13 cellular contexts compared by ENCODE assay signal in the genomic region with DNA sequence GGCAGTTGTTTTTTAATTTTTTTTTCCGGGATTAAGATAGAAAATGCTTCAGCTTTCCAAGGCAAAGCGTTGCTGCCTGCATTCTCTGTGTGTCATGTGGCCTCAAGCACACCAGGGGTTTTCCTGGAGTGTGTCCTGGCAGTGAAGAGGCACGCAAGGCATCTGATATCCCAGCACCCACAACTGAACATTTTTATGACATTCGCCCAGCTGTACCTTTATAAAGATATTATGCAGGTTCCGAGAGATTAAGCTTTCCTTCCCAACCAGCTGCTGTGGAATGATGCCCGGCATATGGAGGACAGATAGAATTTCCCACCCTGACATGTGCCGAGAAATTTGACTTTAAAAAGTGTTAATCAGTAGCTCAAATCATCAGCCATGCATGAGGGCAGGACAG.
DNase-seq lines count a peak whose midpoint lies in the region; ATAC-seq and TF ChIP-seq lines count a peak whose summit lies in the region.
"Had no signal": no experiment of that assay in that cellular context is flagged by ENCODE, and none has a peak within 500 bp of the region (broad histone marks: within the 10 kb centered on the region; RNA-seq: fewer than 3 reads in every experiment).

No MANE protein-coding gene starts in this region.

- peak; percentile 68 for ATAC-seq in Right ventricle myocardium superior (ENCODE audit: poor library complexity)
- ATAC-seq: activated CD8-positive, alpha-beta T cell treated with anti-CD3 and anti-CD28 coated beads for 36 hours; HepG2 had no signal

- peaks cover 26% of the 10 kb centered on the region for H3K27me3 Mint-ChIP-seq in type B pancreatic cell
- peaks cover 1% of the 10 kb centered on the region for H3K27me3 Mint-ChIP-seq in mesothelial cell of epicardium (ENCODE audit: low read depth)

- intact Hi-C loops in Right ventricle myocardium superior (cut with DNase I), result no loop called here
- intact Hi-C loops in cardiac septum (cut with DNase I), result no loop called here

- TF ChIP-seq CTCF in type B pancreatic cell (conservative IDR thresholded peaks at IDR 0.05) (no peak), mesothelial cell of epicardium (IDR thresholded peaks at IDR 0.05; ENCODE audit: unreplicated experiment) (no peak), GM10266 (IDR thresholded peaks at IDR 0.05; ENCODE audit: control insufficient read depth, insufficient read depth, low read depth, missing control alignments) (no peak)

- no peak overlapping the region for H3K4me3 Mint-ChIP-seq in type B pancreatic cell
- H3K4me3 Mint-ChIP-seq in mesothelial cell of epicardium, result no peak overlapping the region
- H3K4me3 Mint-ChIP-seq: activated CD8-positive, alpha-beta T cell treated with anti-CD3 and anti-CD28 coated beads for 36 hours; activated T-helper 1 cell treated with anti-CD3 and anti-CD28 coated beads, Interleukin-12 subunit alpha, Interleukin-12 subunit beta, Interleukin-2, Interleukin-4 antibody, amounts not matched to agents 30 ng/mL and 10 ng/mL and 1 ng/mL, durations not matched to agents 14 hours and 24 hours and 36 hours had no signal

- DNase-seq in Right ventricle myocardium superior (no peak), cardiac septum (ENCODE audit: low spot score) (no peak), NCI-H82 (lab: John Stamatoyannopoulos, UW) (peak; percentile 59), glomerular visceral epithelial cell (ENCODE audit: extremely low spot score) (peak; percentile 82), type B pancreatic cell (ENCODE audit: extremely low spot score, unreplicated experiment) (peak; percentile 6), NCI-H146 treated with DMSO at 0.1 percent for 48 hours (lab: John Stamatoyannopoulos, UW; ENCODE audit: unreplicated experiment) (no peak), mesothelial cell of epicardium (ENCODE audit: low spot score in 2 of 2, unreplicated experiment in 2 of 2) (no peak), GM10266 (ENCODE audit: extremely low spot score) (no peak)
- DNase-seq: activated CD8-positive, alpha-beta T cell treated with anti-CD3 and anti-CD28 coated beads for 36 hours; dorsolateral prefrontal cortex; stimulated activated naive CD4-positive, alpha-beta T cell had no signal

- no peaks in the 10 kb centered on the region for H3K9me3 Mint-ChIP-seq in type B pancreatic cell
- no peaks in the 10 kb centered on the region for H3K9me3 Mint-ChIP-seq in mesothelial cell of epicardium
- H3K9me3 Mint-ChIP-seq: activated CD8-positive, alpha-beta T cell treated with anti-CD3 and anti-CD28 coated beads for 36 hours; activated T-helper 1 cell treated with anti-CD3 and anti-CD28 coated beads, Interleukin-12 subunit alpha, Interleukin-12 subunit beta, Interleukin-2, Interleukin-4 antibody, amounts not matched to agents 30 ng/mL and 10 ng/mL and 1 ng/mL, durations not matched to agents 14 hours and 24 hours and 36 hours had no signal

- H3K4me1 Mint-ChIP-seq in type B pancreatic cell (ENCODE audit: unreplicated experiment) (peaks cover 51% of the 10 kb centered on the region), mesothelial cell of epicardium (peaks cover 36% of the 10 kb centered on the region)

- H3K36me3 Mint-ChIP-seq in type B pancreatic cell (no peaks in the 10 kb centered on the region), mesothelial cell of epicardium (no peaks in the 10 kb centered on the region)

- H3K27ac Mint-ChIP-seq in type B pancreatic cell (no peak overlapping the region), mesothelial cell of epicardium (no peak overlapping the region)
- H3K27ac Mint-ChIP-seq: activated CD8-positive, alpha-beta T cell treated with anti-CD3 and anti-CD28 coated beads for 36 hours; activated T-helper 1 cell treated with anti-CD3 and anti-CD28 coated beads, Interleukin-12 subunit alpha, Interleukin-12 subunit beta, Interleukin-2, Interleukin-4 antibody, amounts not matched to agents 30 ng/mL and 10 ng/mL and 1 ng/mL, durations not matched to agents 14 hours and 24 hours and 36 hours had no signal

Comparison
In these comparisons a context has a peak if more than half of its experiments do, and no peak if none do; other contexts are left out.
1. DNase-seq: peak in NCI-H82 (single experiment), glomerular visceral epithelial cell (single experiment) and type B pancreatic cell (single experiment); none in Right ventricle myocardium superior (single experiment), cardiac septum (single experiment), NCI-H146 treated with DMSO at 0.1 percent for 48 hours (single experiment), mesothelial cell of epicardium (0 of 2) and GM10266 (single experiment).